12 cellular contexts compared by ENCODE assay signal in the genomic region with DNA sequence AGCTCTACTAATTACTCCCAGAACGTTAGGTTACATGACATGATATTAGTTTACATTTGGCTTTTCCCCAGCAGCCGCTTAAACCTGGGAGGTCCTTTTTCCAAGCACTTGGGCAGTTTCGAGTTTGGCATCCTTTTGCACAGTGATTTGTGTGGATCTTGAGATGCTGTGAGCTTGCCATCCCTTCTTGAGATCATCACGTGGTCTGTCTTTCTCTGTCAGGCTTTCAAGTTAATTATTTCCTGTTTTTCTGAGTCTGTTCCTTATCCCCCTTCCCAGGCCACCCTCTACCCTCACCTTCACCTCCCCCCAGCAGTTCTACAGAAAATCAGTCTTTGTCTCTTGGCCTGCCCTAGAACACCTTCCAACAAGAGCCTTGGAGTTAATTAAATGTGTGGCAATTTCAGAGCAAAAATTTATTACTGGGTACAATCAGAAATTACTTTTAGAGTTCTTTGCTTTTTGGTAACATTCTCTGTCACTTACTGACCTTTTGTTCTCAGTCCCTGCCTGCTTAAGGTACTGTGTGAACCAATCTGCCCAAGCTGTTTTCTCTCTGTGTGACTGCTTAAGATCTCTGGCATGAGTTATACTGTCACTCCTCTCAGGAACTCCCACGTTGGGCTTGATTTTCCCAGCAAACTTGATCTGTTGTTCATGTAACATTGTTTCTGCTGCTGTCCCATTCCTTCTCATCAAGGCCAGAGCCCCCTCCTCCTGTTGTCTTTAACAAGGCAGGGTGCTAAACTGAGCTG. TPM values are rescaled to one million over a fixed set of nuclear protein-coding genes. Genes with fewer than 3 reads are reported as not detected.
A peak's percentile ranks its signal among the peaks of the same experiment; 100 is the strongest.
DNase-seq lines count a peak whose midpoint lies in the region; TF ChIP-seq lines count a peak whose summit lies in the region.
"Had no signal": no experiment of that assay in that cellular context is flagged by ENCODE, and none has a peak within 500 bp of the region (broad histone marks: within the 10 kb centered on the region; RNA-seq: fewer than 3 reads in every experiment).

No MANE protein-coding gene starts in this region.

- H3K9me2 ChIP-seq in PC-9 (ENCODE audit: insufficient read depth): no peaks in the 10 kb centered on the region

- H3K4me1 ChIP-seq in neuron (ENCODE audit: insufficient read depth, low read length): peaks cover 27% of the 10 kb centered on the region
- H3K4me1 ChIP-seq in PC-9 (replicated peaks; ENCODE audit: insufficient read depth): peaks cover 9% of the 10 kb centered on the region

- TF ChIP-seq CTCF in PC-9 (conservative IDR thresholded peaks at IDR 0.05): no peak

- intact Hi-C loops in PC-9 (cut with micrococcal nuclease; ENCODE audit: unreplicated experiment): no loop called here

- peaks cover 7% of the 10 kb centered on the region; the same call in 1 of the 2 replicates for H4K20me1 ChIP-seq in PC-9 (ENCODE audit: insufficient read depth)

- BruUV-seq in PC-9 (replicated peaks; lab: Mats Ljungman, UMichigan): no TSS peak

- H3K79me2 ChIP-seq in PC-9 (ENCODE audit: low read depth): peaks cover 15% of the 10 kb centered on the region

- H3K36me3 ChIP-seq in neuron (ENCODE audit: insufficient read depth, low read length) (peaks cover 3% of the 10 kb centered on the region), PC-9 (ENCODE audit: low read depth) (no peaks in the 10 kb centered on the region)

- H2AFZ ChIP-seq in neuron (ENCODE audit: low read depth, low read length): peak overlapping the region; percentile 8
- no peak overlapping the region for H2AFZ ChIP-seq in PC-9

- no peaks in the 10 kb centered on the region for H3K9me3 ChIP-seq in neuron (ENCODE audit: low read length)
- no peaks in the 10 kb centered on the region for H3K9me3 ChIP-seq in PC-9 (ENCODE audit: insufficient read depth, low read depth)

- H3K4me3 ChIP-seq in neuron (ENCODE audit: low read length): no peak overlapping the region
- no peak overlapping the region for H3K4me3 ChIP-seq in PC-9
- H3K4me3 ChIP-seq: SK-N-MC had no signal

- H3K27ac ChIP-seq in PC-9: no peak overlapping the region
- H3K27ac ChIP-seq: SK-N-MC had no signal

- H3K4me2 ChIP-seq in PC-9: no peak overlapping the region

- H3F3A ChIP-seq in PC-9 (ENCODE audit: insufficient read depth, low read depth): no peaks in the 10 kb centered on the region

- CTCF ChIA-PET in PC-9 (lab: Charles Lee): no interaction called here

- POLR2A ChIA-PET in PC-9 (lab: Charles Lee; ENCODE audit: unreplicated experiment): interaction anchor here (0.6 kb wide), 1 partner anchor 90 kb away, joined by 4 read pairs; a partner anchor contains a TSS

- H3K27me3 ChIP-seq in neuron (ENCODE audit: insufficient read depth, low read length) (no peaks in the 10 kb centered on the region), PC-9 (ENCODE audit: insufficient read depth, low read depth) (no peaks in the 10 kb centered on the region)

- DNase-seq in GDM1 (lab: John Stamatoyannopoulos, UW) (peak; percentile 59), NCI-H2227 treated with DMSO at 0.1 percent for 48 hours (lab: John Stamatoyannopoulos, UW) (peak; percentile 17), cerebellar cortex (ENCODE audit: low spot score) (peak; percentile 68), NCI-H526 (lab: John Stamatoyannopoulos, UW) (no peak), NCI-H1694 treated with DMSO at 0.1 percent for 48 hours (lab: John Stamatoyannopoulos, UW) (no peak), PC-9 (no peak)
- no peak for DNase-seq in activated CD8-positive, alpha-beta memory T cell treated with anti-CD3 and anti-CD28 coated beads, Interleukin-2, amount 50 U/mL, for 48 hours
- DNase-seq: amniotic stem cell; NCI-H345; stimulated activated CD4-positive, alpha-beta T cell treated with anti-CD3 and anti-CD28 coated beads, Interleukin-4, amount 100 ng/mL, for 4 hours had no signal

RNA-seq across cellular contexts. Expression of a gene that starts 3.1 kb away (rescaled TPM):
- total RNA-seq in PC-9 (2021): 13.6 and 17.1 TPM in 2 replicates

RNA-seq across cellular contexts. Expression of a gene that starts 59.6 kb away (rescaled TPM):
- total RNA-seq in PC-9 (2021): 0.70 and 0.83 TPM in 2 replicates

Comparison
In these comparisons a context has a peak if more than half of its experiments do, and no peak if none do; other contexts are left out.
1. DNase-seq: peak in GDM1 (single experiment), NCI-H2227 treated with DMSO at 0.1 percent for 48 hours (single experiment) and cerebellar cortex (single experiment); none in NCI-H526 (0 of 2), activated CD8-positive, alpha-beta memory T cell treated with anti-CD3 and anti-CD28 coated beads, Interleukin-2, amount 50 U/mL, for 48 hours (single experiment), NCI-H1694 treated with DMSO at 0.1 percent for 48 hours (single experiment) and PC-9 (0 of 2).